25 cellular contexts compared by ENCODE assay signal in the genomic region with DNA sequence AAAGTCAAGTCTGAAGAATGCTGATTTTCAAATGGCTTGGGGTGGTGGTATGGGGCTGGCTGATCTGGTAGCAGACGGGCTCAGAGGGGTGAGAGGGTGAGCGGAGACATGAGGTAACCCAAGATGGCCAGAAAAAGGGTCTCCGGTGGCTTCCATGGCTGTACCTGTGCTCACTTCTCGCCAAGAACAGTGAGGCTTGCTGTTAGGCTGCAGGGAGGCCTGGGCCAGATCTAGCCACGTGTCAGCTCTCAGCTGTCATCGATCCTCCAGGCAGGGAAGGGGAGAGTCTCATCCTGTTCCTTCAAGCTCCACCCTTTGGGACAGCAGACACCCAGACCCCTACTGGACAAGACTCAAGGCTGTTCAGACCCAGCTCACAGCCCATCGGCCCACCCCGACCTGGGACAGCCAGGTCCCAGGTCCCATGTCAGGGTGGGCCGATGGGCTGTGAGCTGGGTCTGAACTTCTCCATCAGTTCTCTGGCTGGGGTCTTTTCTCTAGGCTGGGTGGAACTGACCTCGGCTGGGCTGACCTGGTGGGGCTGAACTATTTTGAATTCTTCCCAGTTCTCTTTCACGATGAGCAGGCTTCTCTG. TPM values are rescaled to one million over a fixed set of nuclear protein-coding genes. Genes with fewer than 3 reads are reported as not detected.
"Had no signal": no experiment of that assay in that cellular context is flagged by ENCODE, and none has a peak within 500 bp of the region (broad histone marks: within the 10 kb centered on the region; RNA-seq: fewer than 3 reads in every experiment).

No MANE protein-coding gene starts in this region.

- H3K36me3 ChIP-seq: thyroid gland had no signal

- H2AFZ ChIP-seq: hepatocyte had no signal

- H3K79me2 ChIP-seq: hepatocyte had no signal

- H3K4me3 ChIP-seq: hepatocyte, thyroid gland had no signal

- H3K27ac Mint-ChIP-seq: activated CD4-positive, alpha-beta T cell treated with anti-CD3 and anti-CD28 coated beads, Interleukin-2, amount 10 ng/mL, durations not matched to agents 7 days and 5 days; activated naive CD8-positive, alpha-beta T cell treated with anti-CD3 and anti-CD28 coated beads for 36 hours; dendritic cell treated with granulocyte-macrophage colony-stimulating factor and Interleukin-4, amounts not matched to agents 40 ng/mL and 50 ng/mL, for 4 days; immature natural killer cell; memory B cell; nephron; stimulated activated naive CD8-positive, alpha-beta T cell treated with anti-CD3 and anti-CD28 coated beads, Interleukin-15, Interleukin-2, amounts not matched to agents 100 ng/mL and 50 ng/mL, for 24 hours had no signal

- H3K4me3 Mint-ChIP-seq: activated CD4-positive, alpha-beta T cell treated with anti-CD3 and anti-CD28 coated beads, Interleukin-2, amount 10 ng/mL, durations not matched to agents 7 days and 5 days; activated naive CD8-positive, alpha-beta T cell treated with anti-CD3 and anti-CD28 coated beads for 36 hours; dendritic cell treated with granulocyte-macrophage colony-stimulating factor and Interleukin-4, amounts not matched to agents 40 ng/mL and 50 ng/mL, for 4 days; immature natural killer cell; memory B cell; nephron; stimulated activated naive CD8-positive, alpha-beta T cell treated with anti-CD3 and anti-CD28 coated beads, Interleukin-15, Interleukin-2, amounts not matched to agents 100 ng/mL and 50 ng/mL, for 24 hours had no signal

- H3K9ac ChIP-seq: SK-N-SH had no signal

- H3K36me3 Mint-ChIP-seq: activated naive CD8-positive, alpha-beta T cell treated with anti-CD3 and anti-CD28 coated beads for 36 hours; immature natural killer cell; memory B cell had no signal

- H3K4me2 ChIP-seq: hepatocyte, SK-N-SH had no signal

- H3K9me3 Mint-ChIP-seq: activated CD4-positive, alpha-beta T cell treated with anti-CD3 and anti-CD28 coated beads, Interleukin-2, amount 10 ng/mL, durations not matched to agents 7 days and 5 days; activated naive CD8-positive, alpha-beta T cell treated with anti-CD3 and anti-CD28 coated beads for 36 hours; dendritic cell treated with granulocyte-macrophage colony-stimulating factor and Interleukin-4, amounts not matched to agents 40 ng/mL and 50 ng/mL, for 4 days; immature natural killer cell; memory B cell; nephron; stimulated activated naive CD8-positive, alpha-beta T cell treated with anti-CD3 and anti-CD28 coated beads, Interleukin-15, Interleukin-2, amounts not matched to agents 100 ng/mL and 50 ng/mL, for 24 hours had no signal

- H3K4me1 Mint-ChIP-seq: activated CD4-positive, alpha-beta T cell treated with anti-CD3 and anti-CD28 coated beads, Interleukin-2, amount 10 ng/mL, durations not matched to agents 7 days and 5 days; activated naive CD8-positive, alpha-beta T cell treated with anti-CD3 and anti-CD28 coated beads for 36 hours; immature natural killer cell had no signal

- H3K9me3 ChIP-seq: SK-N-SH, thyroid gland had no signal

- H3K27me3 ChIP-seq: hepatocyte, thyroid gland had no signal

- H3K27ac ChIP-seq: hepatocyte, thyroid gland had no signal

- DNase-seq: activated CD4-positive, alpha-beta T cell treated with anti-CD3 and anti-CD28 coated beads, Interleukin-2, amount 10 ng/mL, durations not matched to agents 7 days and 5 days; activated CD4-positive, CD25-positive, alpha-beta regulatory T cell treated with anti-CD3 and anti-CD28 coated beads, Interleukin-2, amount 50 U/mL, for 72 hours; activated naive CD8-positive, alpha-beta T cell treated with anti-CD3 and anti-CD28 coated beads for 36 hours; activated T-cell treated with anti-CD3 and anti-CD28 coated beads, Interleukin-2, amount 50 U/mL, for 1 hour; effector CD8-positive, alpha-beta T cell; foreskin melanocyte; immature natural killer cell; kidney glomerular epithelial cell; occipital lobe; SK-N-SH; stimulated activated CD4-positive, alpha-beta T cell treated with anti-CD3 and anti-CD28 coated beads, Interleukin-1b, Interleukin-23, amount 100 ng/mL, for 48 hours; substantia nigra; thyroid gland had no signal

RNA-seq across cellular contexts. Expression of gene LRTM2, which starts 9.0 kb away (rescaled TPM):
- total RNA-seq: activated CD4-positive, alpha-beta T cell treated with anti-CD3 and anti-CD28 coated beads, Interleukin-2, amount 10 ng/mL, durations not matched to agents 7 days and 5 days; activated naive CD8-positive, alpha-beta T cell treated with anti-CD3 and anti-CD28 coated beads for 36 hours; hepatocyte; liver; posterior vena cava; renal cortical epithelial cell; skeletal muscle tissue; T-helper 2 cell treated with Interferon-gamma antibody and Interleukin-4, amounts not matched to agents 100 ng/mL and 5 ng/mL, for 36 hours; thyroid gland; ureter had no signal
- polyA plus RNA-seq: esophagus, hepatocyte, immature natural killer cell, liver, SK-N-SH had no signal
